ENCODE assay signal across 19 cellular contexts in genomic region chr15:27665002-27665401, GRCh38.
DNase-seq lines count a peak whose midpoint lies in the region; ATAC-seq and TF ChIP-seq lines count a peak whose summit lies in the region.
"Had no signal": no experiment of that assay in that cellular context is flagged by ENCODE, and none has a peak within 500 bp of the region (broad histone marks: within the 10 kb centered on the region; RNA-seq: fewer than 3 reads in every experiment).

No MANE protein-coding gene starts in this region.

- POLR2A ChIA-PET in WTC11 (lab: Charles Lee), result interaction anchor here (0.7 kb wide), 1 partner anchor 522 kb away, joined by 3 read pairs; no protein-coding TSS in a partner anchor

- peaks cover 0 to 20% (median 16%) of the 10 kb centered on the region in 11 experiments; a peak in 18 of 22 replicates for H3K9me3 ChIP-seq in BLaER1 treated with 17β-estradiol and CSF1 and Interleukin-3, amounts not matched to agents 10 nM and 100 nM (replicated peaks in 1 of 11)
- H3K9me3 ChIP-seq in tibial artery (no peaks in the 10 kb centered on the region), suprapubic skin (no peaks in the 10 kb centered on the region)
- H3K9me3 ChIP-seq: BE2C had no signal

- H3K9ac ChIP-seq in BLaER1 treated with 17β-estradiol and CSF1 and Interleukin-3, amounts not matched to agents 10 nM and 100 nM, result peak overlapping the region in 10 of 11 experiments; percentile 26 to 68 (median 48); a peak in 15 of 22 replicates

- peaks cover 32% of the 10 kb centered on the region for H3K9me3 Mint-ChIP-seq in WTC11
- H3K9me3 Mint-ChIP-seq in osteocyte (ENCODE audit: unreplicated experiment), result peaks cover 9% of the 10 kb centered on the region

- intact Hi-C loops in tibial artery (cut with DNase I; ENCODE audit: low total_unique reads), result no loop called here

- no peaks in the 10 kb centered on the region for H4K20me1 ChIP-seq in BLaER1 treated with 17β-estradiol and CSF1 and Interleukin-3, amounts not matched to agents 10 nM and 100 nM

- no peaks in the 10 kb centered on the region for H3K27me3 ChIP-seq in BLaER1 treated with 17β-estradiol and CSF1 and Interleukin-3, amounts not matched to agents 10 nM and 100 nM
- H3K27me3 ChIP-seq in H7 (ENCODE audit: control insufficient read depth, insufficient read depth, low read length) (no peaks in the 10 kb centered on the region), tibial artery (no peaks in the 10 kb centered on the region), suprapubic skin (no peaks in the 10 kb centered on the region)
- H3K27me3 ChIP-seq: BE2C had no signal

- H3K27me3 Mint-ChIP-seq in WTC11 (ENCODE audit: low read depth) (no peaks in the 10 kb centered on the region), osteocyte (ENCODE audit: unreplicated experiment) (no peaks in the 10 kb centered on the region)
- H3K27me3 Mint-ChIP-seq: CD4-positive, alpha-beta memory T cell had no signal

- TF ChIP-seq EP300 in suprapubic skin (IDR thresholded peaks at IDR 0.05), result no peak

- no peak overlapping the region for H3K4me3 Mint-ChIP-seq in WTC11
- no peak overlapping the region for H3K4me3 Mint-ChIP-seq in osteocyte (ENCODE audit: unreplicated experiment)
- H3K4me3 Mint-ChIP-seq: CD4-positive, alpha-beta memory T cell; GM23338 had no signal

- 0 out of 20 replicates have a peak overlapping the region, but pooled peaks of 1 of the 10 experiments have one; percentile 7 for H3K4me3 ChIP-seq in BLaER1 treated with 17β-estradiol and CSF1 and Interleukin-3, amounts not matched to agents 10 nM and 100 nM
- no peak overlapping the region for H3K4me3 ChIP-seq in H7 (ENCODE audit: insufficient read depth, low read depth, low read length)
- no peak overlapping the region for H3K4me3 ChIP-seq in tibial artery
- no peak overlapping the region for H3K4me3 ChIP-seq in suprapubic skin
- H3K4me3 ChIP-seq: GM23338 had no signal

- TF ChIP-seq CTCF in WTC11 (IDR thresholded peaks at IDR 0.05) (no peak), osteocyte (IDR thresholded peaks at IDR 0.05) (no peak), tibial artery (IDR thresholded peaks at IDR 0.05) (no peak), suprapubic skin (IDR thresholded peaks at IDR 0.05) (no peak)

- ATAC-seq in WTC11, result no peak
- ATAC-seq: GM23338, HCT116, PC-3 had no signal

- WGBS in suprapubic skin, result 70% methylated on average over 5 of the region's 5 CpGs

- H3K27ac Mint-ChIP-seq in WTC11 (peak overlapping the region; percentile 40; the same call in 1 of the 2 replicates), osteocyte (ENCODE audit: unreplicated experiment) (no peak overlapping the region)
- H3K27ac Mint-ChIP-seq: CD4-positive, alpha-beta memory T cell; GM23338 had no signal

- no peak for TF ChIP-seq POLR2A in suprapubic skin (IDR thresholded peaks at IDR 0.05)

- CTCF ChIA-PET in WTC11 (lab: Charles Lee), result interaction anchor here (3.6 kb wide), 1 partner anchor 16 kb away, joined by 27 read pairs; no protein-coding TSS in a partner anchor

- peak overlapping the region; percentile 15 to 86 (median 73); a peak in 21 of 22 replicates for H3K27ac ChIP-seq in BLaER1 treated with 17β-estradiol and CSF1 and Interleukin-3, amounts not matched to agents 10 nM and 100 nM
- H3K27ac ChIP-seq in tibial artery (no peak overlapping the region), suprapubic skin (no peak overlapping the region)

- H3K4me1 ChIP-seq in BLaER1 treated with 17β-estradiol and CSF1 and Interleukin-3, amounts not matched to agents 10 nM and 100 nM, result peaks cover 52 to 90% (median 71%) of the 10 kb centered on the region in 10 experiments
- H3K4me1 ChIP-seq in tibial artery (no peaks in the 10 kb centered on the region), suprapubic skin (no peaks in the 10 kb centered on the region)
- H3K4me1 ChIP-seq: BE2C had no signal

- peak overlapping the region; percentile 49 to 92 (median 73) for H3K4me2 ChIP-seq in BLaER1 treated with 17β-estradiol and CSF1 and Interleukin-3, amounts not matched to agents 10 nM and 100 nM
- H3K4me2 ChIP-seq: GM23338 had no signal

- H3K36me3 Mint-ChIP-seq in WTC11 (peaks cover 19% of the 10 kb centered on the region), osteocyte (ENCODE audit: unreplicated experiment) (no peaks in the 10 kb centered on the region)
- H3K36me3 Mint-ChIP-seq: CD4-positive, alpha-beta memory T cell had no signal

- DNase-seq in H7 (peak; percentile 0), WTC11 (ENCODE audit: low spot score) (no peak), osteocyte (ENCODE audit: extremely low spot score, unreplicated experiment) (peak; percentile 21), tibial artery (no peak), suprapubic skin (ENCODE audit: low spot score in 2 of 2) (no peak), NCI-H524 treated with DMSO at 0.1 percent for 48 hours (lab: John Stamatoyannopoulos, UW) (no peak)
- DNase-seq: BE2C; CD4-positive, alpha-beta memory T cell; MV-4-11; NCI-H1694 treated with DMSO at 0.1 percent for 48 hours; NCI-H2081 treated with DMSO at 0.1 percent for 48 hours; NCI-H2171 treated with DMSO at 0.1 percent for 48 hours; NCI-H526 treated with DMSO at 0.1 percent for 48 hours; PC-3; SHP77; SW 1271 had no signal

- no peaks in the 10 kb centered on the region for H3K36me3 ChIP-seq in BLaER1 treated with 17β-estradiol and CSF1 and Interleukin-3, amounts not matched to agents 10 nM and 100 nM
- no peaks in the 10 kb centered on the region for H3K36me3 ChIP-seq in H7 (replicated peaks; ENCODE audit: control insufficient read depth, insufficient read depth, low read length)
- H3K36me3 ChIP-seq in tibial artery, result no peaks in the 10 kb centered on the region
- no peaks in the 10 kb centered on the region for H3K36me3 ChIP-seq in suprapubic skin
- H3K36me3 ChIP-seq: BE2C had no signal

- H3K4me1 Mint-ChIP-seq in WTC11 (peaks cover 12% of the 10 kb centered on the region), osteocyte (ENCODE audit: unreplicated experiment) (no peaks in the 10 kb centered on the region)
- H3K4me1 Mint-ChIP-seq: CD4-positive, alpha-beta memory T cell had no signal

TF ChIP-seq in WTC11, 78 proteins besides CTCF, POLR2A, EP300 and RAD21:
- TF ChIP-seq ERG (CRISPR knock-in tag; IDR thresholded peaks at IDR 0.05) (no peak), TEAD4 (CRISPR knock-in tag; IDR thresholded peaks at IDR 0.05) (no peak), CDX4 (CRISPR knock-in tag; IDR thresholded peaks at IDR 0.05; ENCODE audit: borderline replicate concordance) (no peak), ZNF512 (CRISPR knock-in tag; IDR thresholded peaks at IDR 0.05; ENCODE audit: borderline replicate concordance) (no peak), KAT7 (CRISPR knock-in tag; IDR thresholded peaks at IDR 0.05; ENCODE audit: borderline replicate concordance) (no peak), ETV6 (CRISPR knock-in tag; IDR thresholded peaks at IDR 0.05) (no peak), ZMAT4 (CRISPR knock-in tag; IDR thresholded peaks at IDR 0.05) (no peak)

Comparison
In these comparisons a context has a peak if more than half of its experiments do, and no peak if none do; other contexts are left out.
1. H3K27ac ChIP-seq: peak in BLaER1 treated with 17β-estradiol and CSF1 and Interleukin-3, amounts not matched to agents 10 nM and 100 nM (11 of 11); none in tibial artery (0 of 2) and suprapubic skin (single experiment).
2. DNase-seq: peak in H7 (single experiment) and osteocyte (single experiment); none in WTC11 (single experiment), tibial artery (0 of 2), suprapubic skin (0 of 2) and NCI-H524 treated with DMSO at 0.1 percent for 48 hours (single experiment).